Comparison of ENCODE assay signal across 1 cellular context in the genomic region with DNA sequence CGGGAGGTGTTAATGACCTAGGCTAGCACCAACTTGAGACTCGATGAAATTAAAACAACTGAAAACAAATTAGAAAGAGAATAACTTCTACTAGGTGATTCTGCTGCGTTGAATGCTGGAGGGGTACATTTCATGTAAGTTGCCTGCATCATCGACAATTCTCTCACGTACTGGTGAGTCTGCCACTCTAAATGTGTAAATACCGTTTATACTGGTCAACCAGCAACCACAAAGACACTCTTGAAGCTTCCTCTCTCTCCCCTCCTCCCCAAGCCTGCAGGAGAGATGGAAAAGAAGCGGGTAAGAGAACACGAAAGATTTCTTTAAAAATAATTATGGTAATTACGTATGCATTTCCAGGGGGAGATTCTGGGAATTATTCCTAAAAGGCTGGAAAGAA.
TF ChIP-seq lines count a peak whose summit lies in the region.

No MANE protein-coding gene starts in this region.

TF ChIP-seq in SK-N-SH treated with all-trans-retinoic acid at 6 μM for 48 hours, 23 proteins besides CTCF, POLR2A, EP300 and RAD21 (continued from another document):
- TF ChIP-seq, protein P1, sequence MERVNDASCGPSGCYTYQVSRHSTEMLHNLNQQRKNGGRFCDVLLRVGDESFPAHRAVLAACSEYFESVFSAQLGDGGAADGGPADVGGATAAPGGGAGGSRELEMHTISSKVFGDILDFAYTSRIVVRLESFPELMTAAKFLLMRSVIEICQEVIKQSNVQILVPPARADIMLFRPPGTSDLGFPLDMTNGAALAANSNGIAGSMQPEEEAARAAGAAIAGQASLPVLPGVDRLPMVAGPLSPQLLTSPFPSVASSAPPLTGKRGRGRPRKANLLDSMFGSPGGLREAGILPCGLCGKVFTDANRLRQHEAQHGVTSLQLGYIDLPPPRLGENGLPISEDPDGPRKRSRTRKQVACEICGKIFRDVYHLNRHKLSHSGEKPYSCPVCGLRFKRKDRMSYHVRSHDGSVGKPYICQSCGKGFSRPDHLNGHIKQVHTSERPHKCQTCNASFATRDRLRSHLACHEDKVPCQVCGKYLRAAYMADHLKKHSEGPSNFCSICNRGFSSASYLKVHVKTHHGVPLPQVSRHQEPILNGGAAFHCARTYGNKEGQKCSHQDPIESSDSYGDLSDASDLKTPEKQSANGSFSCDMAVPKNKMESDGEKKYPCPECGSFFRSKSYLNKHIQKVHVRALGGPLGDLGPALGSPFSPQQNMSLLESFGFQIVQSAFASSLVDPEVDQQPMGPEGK (CRISPR knock-in tag; IDR thresholded peaks at IDR 0.05; ENCODE audit: borderline replicate concordance) = no peak
- no peak for TF ChIP-seq ZNF8 (CRISPR knock-in tag; IDR thresholded peaks at IDR 0.05)
- no peak for TF ChIP-seq TOX (CRISPR knock-in tag; IDR thresholded peaks at IDR 0.05; ENCODE audit: borderline replicate concordance)
- no peak for TF ChIP-seq BACH2 (CRISPR knock-in tag; IDR thresholded peaks at IDR 0.05; ENCODE audit: borderline replicate concordance)
- no peak for TF ChIP-seq GLIS3 (CRISPR knock-in tag; IDR thresholded peaks at IDR 0.05)
